ENCODE assay signal across 26 cellular contexts in genomic region chr1:215406927-215407326, GRCh38.
"Had no signal": no experiment of that assay in that cellular context is flagged by ENCODE, and none has a peak within 500 bp of the region (broad histone marks: within the 10 kb centered on the region; RNA-seq: fewer than 3 reads in every experiment).

No MANE protein-coding gene starts in this region.

- H3K27me3 ChIP-seq: neural progenitor cell, pancreas, right lobe of liver, thyroid gland, tibial nerve, upper lobe of left lung, vagina had no signal

- H3K4me3 ChIP-seq: neural progenitor cell, pancreas, prostate gland, right lobe of liver, thoracic aorta, thyroid gland, tibial nerve, upper lobe of left lung, vagina had no signal

- ATAC-seq: naive thymus-derived CD4-positive, alpha-beta T cell; natural killer cell; pancreas; right cardiac atrium; right lobe of liver; stimulated activated memory B cell treated with anti-CD40 and anti-IgM and Interleukin-4, amounts not matched to agents 10 μg/mL and 1 μg/mL and 100 μg/mL, for 72 hours; stimulated activated naive CD8-positive, alpha-beta T cell treated with anti-CD3 and anti-CD28 coated beads, Interleukin-15, amount 100 ng/mL, for 72 hours; stimulated activated naive CD8-positive, alpha-beta T cell treated with anti-CD3 and anti-CD28 coated beads, Interleukin-15, Interleukin-2, amounts not matched to agents 100 U/mL and 50 U/mL, for 24 hours had no signal

- H3K4me2 ChIP-seq: neural progenitor cell had no signal

- H3K27ac ChIP-seq: neural progenitor cell, pancreas, prostate gland, right lobe of liver, thoracic aorta, thyroid gland, upper lobe of left lung, vagina had no signal

- H2AFZ ChIP-seq: neural progenitor cell had no signal

- H3K36me3 ChIP-seq: neural progenitor cell, pancreas, prostate gland, right lobe of liver, thoracic aorta, thyroid gland, tibial nerve, upper lobe of left lung, vagina had no signal

- DNase-seq: naive thymus-derived CD4-positive, alpha-beta T cell; natural killer cell; occipital lobe; pancreas; retina; right cardiac atrium; right lobe of liver; small intestine; stimulated activated CD4-positive, alpha-beta T cell treated with anti-CD3 and anti-CD28 coated beads, Interleukin-12 subunit alpha, Interleukin-12 subunit beta, amount 100 ng/mL, for 4 hours; stimulated activated CD4-positive, alpha-beta T cell treated with anti-CD3 and anti-CD28 coated beads, Interleukin-1b, Interleukin-23, amount 100 ng/mL, for 48 hours; stimulated activated CD4-positive, alpha-beta T cell treated with anti-CD3 and anti-CD28 coated beads, Interleukin-4, amount 100 ng/mL, for 1 hour; stimulated activated CD4-positive, alpha-beta T cell treated with anti-CD3 and anti-CD28 coated beads, Interleukin-4, amount 100 ng/mL, for 4 hours; stimulated activated CD8-positive, alpha-beta memory T cell treated with anti-CD3 and anti-CD28 coated beads, Interleukin-4, amount 100 ng/mL, for 48 hours; stimulated activated naive CD4-positive, alpha-beta T cell; stimulated activated naive CD8-positive, alpha-beta T cell treated with anti-CD3 and anti-CD28 coated beads, Interleukin-15, amount 100 ng/mL, for 72 hours; stimulated activated naive CD8-positive, alpha-beta T cell treated with anti-CD3 and anti-CD28 coated beads, Interleukin-15, Interleukin-2, amounts not matched to agents 100 U/mL and 50 U/mL, for 24 hours; substantia nigra; thyroid gland; trophoblast cell; upper lobe of left lung had no signal

- H3K9me3 ChIP-seq: pancreas, prostate gland, right lobe of liver, thoracic aorta, thyroid gland, tibial nerve, upper lobe of left lung, vagina had no signal

- H3K4me1 ChIP-seq: neural progenitor cell, pancreas, prostate gland, right lobe of liver, thyroid gland, upper lobe of left lung, vagina had no signal

- H3K9ac ChIP-seq: neural progenitor cell had no signal
